ENCODE assay signal across 24 cellular contexts in genomic region chrX:143615851-143616250, GRCh38. TPM values are rescaled to one million over a fixed set of nuclear protein-coding genes. Genes with fewer than 3 reads are reported as not detected.
DNase-seq lines count a peak whose midpoint lies in the region; ATAC-seq and TF ChIP-seq lines count a peak whose summit lies in the region.
"Had no signal": no experiment of that assay in that cellular context is flagged by ENCODE, and none has a peak within 500 bp of the region (broad histone marks: within the 10 kb centered on the region; RNA-seq: fewer than 3 reads in every experiment).

No MANE protein-coding gene starts in this region.

- H3K79me2 ChIP-seq in smooth muscle cell (ENCODE audit: low read depth): no peaks in the 10 kb centered on the region

- H3K4me3 Mint-ChIP-seq in natural killer cell: peak overlapping the region; percentile 0
- H3K4me3 Mint-ChIP-seq in natural killer cell treated with Interleukin-12 subunit alpha and Interleukin-12 subunit beta and Interleukin-15 and Interleukin-18, amount 100 ng/mL, for 72 hours: no peak overlapping the region
- H3K4me3 Mint-ChIP-seq in neural crest cell: peak overlapping the region; percentile 7
- H3K4me3 Mint-ChIP-seq: CD14-positive monocyte had no signal

- H3K4me2 ChIP-seq in smooth muscle cell: peak overlapping the region; percentile 36
- H3K4me2 ChIP-seq: SK-N-SH had no signal

- H3K4me1 Mint-ChIP-seq in natural killer cell (no peaks in the 10 kb centered on the region), neural crest cell (peaks cover 6% of the 10 kb centered on the region)
- H3K4me1 Mint-ChIP-seq in natural killer cell treated with Interleukin-12 subunit alpha and Interleukin-12 subunit beta and Interleukin-15 and Interleukin-18, amount 100 ng/mL, for 72 hours (ENCODE audit: low read depth in 2 of 2): no peaks in the 10 kb centered on the region

- TF ChIP-seq CTCF in natural killer cell (IDR thresholded peaks at IDR 0.05) (no peak), coronary artery (IDR thresholded peaks at IDR 0.05) (no peak), neural crest cell (conservative IDR thresholded peaks at IDR 0.05) (no peak), smooth muscle cell (IDR thresholded peaks at IDR 0.05; ENCODE audit: borderline replicate concordance, insufficient read depth, poor library complexity, severe bottlenecking) (no peak)

- intact Hi-C loops in natural killer cell (cut with micrococcal nuclease): no loop called here

- H3K27ac ChIP-seq in coronary artery (no peak overlapping the region), smooth muscle cell (ENCODE audit: low read depth) (peak overlapping the region; percentile 44)
- H3K27ac ChIP-seq: 22Rv1 had no signal

- no peaks in the 10 kb centered on the region for H4K20me1 ChIP-seq in smooth muscle cell (ENCODE audit: low read depth)

- no peak overlapping the region for H3K9ac ChIP-seq in smooth muscle cell (ENCODE audit: low read depth)
- H3K9ac ChIP-seq: SK-N-SH had no signal

- H3K4me1 ChIP-seq in smooth muscle cell (ENCODE audit: low read depth): no peaks in the 10 kb centered on the region
- H3K4me1 ChIP-seq: BE2C had no signal

- no peaks in the 10 kb centered on the region for H3K27me3 ChIP-seq in smooth muscle cell (ENCODE audit: low read depth)
- H3K27me3 ChIP-seq: BE2C had no signal

- H2AFZ ChIP-seq in smooth muscle cell (ENCODE audit: low read depth): no peak overlapping the region

- H3K27me3 Mint-ChIP-seq in natural killer cell (ENCODE audit: low read depth in 2 of 2) (no peaks in the 10 kb centered on the region), neural crest cell (ENCODE audit: low read depth) (no peaks in the 10 kb centered on the region)
- H3K27me3 Mint-ChIP-seq in natural killer cell treated with Interleukin-12 subunit alpha and Interleukin-12 subunit beta and Interleukin-15 and Interleukin-18, amount 100 ng/mL, for 72 hours: no peaks in the 10 kb centered on the region

- DNase-seq in natural killer cell (no peak), coronary artery (ENCODE audit: low spot score) (no peak), neural crest cell (ENCODE audit: low read depth, low spot score) (no peak), smooth muscle cell (lab: John Stamatoyannopoulos, UW; ENCODE audit: unreplicated experiment) (no peak), NOMO-1 treated with DMSO at 0.1 percent for 48 hours (lab: John Stamatoyannopoulos, UW; ENCODE audit: unreplicated experiment) (no peak)
- no peak for DNase-seq in natural killer cell treated with Interleukin-12 subunit alpha and Interleukin-12 subunit beta and Interleukin-15 and Interleukin-18, amount 100 ng/mL, for 72 hours (ENCODE audit: low spot score)
- DNase-seq: ACHN, BE2C, DMS153, DND-41, IMR-90, KG1, NCI-H1048, NCI-H1417, NCI-H1694, NCI-H2029 treated with DMSO at 0.1 percent for 48 hours, NCI-H2227 treated with DMSO at 0.1 percent for 48 hours, NCI-H526 treated with DMSO at 0.1 percent for 48 hours, SK-N-SH had no signal

- no peaks in the 10 kb centered on the region for H3F3A ChIP-seq in smooth muscle cell (ENCODE audit: low read depth)

- H3K36me3 Mint-ChIP-seq in natural killer cell (no peaks in the 10 kb centered on the region), neural crest cell (ENCODE audit: low read depth) (no peaks in the 10 kb centered on the region)
- no peaks in the 10 kb centered on the region for H3K36me3 Mint-ChIP-seq in natural killer cell treated with Interleukin-12 subunit alpha and Interleukin-12 subunit beta and Interleukin-15 and Interleukin-18, amount 100 ng/mL, for 72 hours

- ATAC-seq in natural killer cell (no peak), GM18511 (IDR thresholded peaks at IDR 0.05; ENCODE audit: unreplicated experiment) (no peak), HG03175 (IDR thresholded peaks at IDR 0.05; ENCODE audit: unreplicated experiment) (no peak)
- ATAC-seq in natural killer cell treated with Interleukin-12 subunit alpha and Interleukin-12 subunit beta and Interleukin-15 and Interleukin-18, amount 100 ng/mL, for 72 hours: no peak

- H3K4me3 ChIP-seq in coronary artery (peak overlapping the region; percentile 14), smooth muscle cell (no peak overlapping the region)

- no peaks in the 10 kb centered on the region for H3K9me3 ChIP-seq in smooth muscle cell (replicated peaks; ENCODE audit: low read depth)
- H3K9me3 ChIP-seq: BE2C, SK-N-SH had no signal

- H3K36me3 ChIP-seq in smooth muscle cell (ENCODE audit: low read depth): no peaks in the 10 kb centered on the region
- H3K36me3 ChIP-seq: BE2C had no signal

- H3K27ac Mint-ChIP-seq in natural killer cell: no peak overlapping the region
- no peak overlapping the region for H3K27ac Mint-ChIP-seq in natural killer cell treated with Interleukin-12 subunit alpha and Interleukin-12 subunit beta and Interleukin-15 and Interleukin-18, amount 100 ng/mL, for 72 hours
- peak overlapping the region; percentile 16 for H3K27ac Mint-ChIP-seq in neural crest cell (ENCODE audit: unreplicated experiment)

- H3K9me3 Mint-ChIP-seq in natural killer cell (peaks cover 0 to 20% of the 10 kb centered on the region in 2 donors), neural crest cell (peaks cover 5% of the 10 kb centered on the region)
- H3K9me3 Mint-ChIP-seq in natural killer cell treated with Interleukin-12 subunit alpha and Interleukin-12 subunit beta and Interleukin-15 and Interleukin-18, amount 100 ng/mL, for 72 hours: peaks cover 6% of the 10 kb centered on the region

- WGBS in smooth muscle cell (ENCODE audit: low lambda C conversion rate): 83% methylated on average over 4 of the region's 4 CpGs

RNA-seq across cellular contexts. Expression of gene SLITRK4, which starts 20.1 kb away (rescaled TPM):
- total RNA-seq in natural killer cell (under 1 TPM in 2 of 3 donors, not detected in 1; 0.28 to 0.65 TPM), neural crest cell (2.0 and 2.7 TPM in 2 replicates), smooth muscle cell (25.1 and 25.3 TPM in 2 replicates)
- not detected for total RNA-seq in natural killer cell treated with Interleukin-12 subunit alpha and Interleukin-12 subunit beta and Interleukin-15 and Interleukin-18, amount 100 ng/mL, for 72 hours
- 11.9 and 16.0 TPM in 2 replicates for polyA plus RNA-seq in smooth muscle cell
- total RNA-seq: IMR-90, OCI-LY7 had no signal
- polyA plus RNA-seq: IMR-90, SK-N-SH had no signal
